ENCODE assay signal across 8 cellular contexts in genomic region chr4:73407227-73407673, GRCh38. TPM values are rescaled to one million over a fixed set of nuclear protein-coding genes. Genes with fewer than 3 reads are reported as not detected.
"Had no signal": no experiment of that assay in that cellular context is flagged by ENCODE, and none has a peak within 500 bp of the region (broad histone marks: within the 10 kb centered on the region; RNA-seq: fewer than 3 reads in every experiment).

No MANE protein-coding gene starts in this region.

- H2AFZ ChIP-seq: GM23338 had no signal

- H3K4me2 ChIP-seq: GM23338 had no signal

- FAIRE-seq: H1, H54, HTR-8/SVneo had no signal

- DNase-seq: H9, HCEC 1CT had no signal

- H3K4me3 ChIP-seq: GM23338 had no signal

- ATAC-seq: GM23338 had no signal

RNA-seq across cellular contexts. Expression of gene ALB, which starts 3.2 kb away (rescaled TPM):
- total RNA-seq: GM23338, H1, H9, HT-29 had no signal
- polyA plus RNA-seq: GM23338, IgD-negative memory B cell had no signal

RNA-seq across cellular contexts. Expression of gene AFP, which starts 28.8 kb away (rescaled TPM):
- total RNA-seq: HT-29 had no signal
- polyA plus RNA-seq: IgD-negative memory B cell had no signal
